9 cellular contexts compared by ENCODE assay signal in genomic region chr2:209181984-209182383, GRCh38.
"Had no signal": no experiment of that assay in that cellular context is flagged by ENCODE, and none has a peak within 500 bp of the region (broad histone marks: within the 10 kb centered on the region; RNA-seq: fewer than 3 reads in every experiment).

No MANE protein-coding gene starts in this region.

- ATAC-seq: K562 had no signal

- DNase-seq: GM23248, GOT3, H9, HCEC 1CT, IMR-90, KG1 had no signal

- H3K9ac ChIP-seq: GM23248 had no signal

- H3K9me3 Mint-ChIP-seq: H9 had no signal

- H3K4me3 ChIP-seq: GM23248, K562 had no signal

- H3K4me1 Mint-ChIP-seq: H9 had no signal

- H3K27ac ChIP-seq: GM23248 had no signal

- FAIRE-seq: H54, HTR-8/SVneo, K562 had no signal

- H2AFZ ChIP-seq: GM23248 had no signal

- H3K4me3 Mint-ChIP-seq: H9 had no signal
